In the genomic region with DNA sequence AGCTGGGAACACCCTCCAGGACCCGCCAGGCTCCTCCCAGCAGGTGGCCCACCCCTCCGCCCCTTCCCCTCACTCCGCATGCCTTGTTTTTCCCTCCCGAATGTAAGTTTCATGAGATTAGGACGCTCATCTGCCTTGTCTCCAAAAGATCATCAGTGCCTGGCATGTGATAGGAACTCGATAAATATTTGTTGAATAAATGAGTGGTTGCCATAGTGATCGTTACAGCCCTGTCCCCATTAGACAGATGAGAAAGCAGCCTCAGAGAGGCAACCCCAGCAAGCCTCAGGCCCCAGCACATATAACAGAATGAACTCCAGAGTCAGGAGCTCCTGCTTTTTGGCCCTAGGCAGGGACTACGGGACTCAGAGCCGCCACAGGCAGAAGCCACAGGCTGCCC, we compare ENCODE assay signal across 8 cellular contexts. TPM values are rescaled to one million over a fixed set of nuclear protein-coding genes. Genes with fewer than 3 reads are reported as not detected.
A peak's percentile ranks its signal among the peaks of the same experiment; 100 is the strongest.
DNase-seq lines count a peak whose midpoint lies in the region; ATAC-seq and TF ChIP-seq lines count a peak whose summit lies in the region.

No MANE protein-coding gene starts in this region.

- no peaks in the 10 kb centered on the region for H3K36me3 ChIP-seq in CD8-positive, alpha-beta T cell (ENCODE audit: insufficient read depth, low read length)
- H3K36me3 ChIP-seq in endocrine pancreas (ENCODE audit: control insufficient read depth, insufficient read depth, low read length): no peaks in the 10 kb centered on the region
- H3K36me3 ChIP-seq in rectal smooth muscle tissue (ENCODE audit: control insufficient read depth, insufficient read depth, low read length): peaks cover 21% of the 10 kb centered on the region

- no peak for DNase-seq in CD8-positive, alpha-beta T cell
- DNase-seq in NCI-H1694 treated with DMSO at 0.1 percent for 48 hours (lab: John Stamatoyannopoulos, UW) (peak; percentile 47), left colon (no peak), epidermal melanocyte (ENCODE audit: insufficient read length, low spot score) (no peak), RKO (ENCODE audit: low spot score) (no peak)
- DNase-seq in NK-92 treated with Interleukin-12 subunit alpha and Interleukin-12 subunit beta, amount 100 ng/mL, for 24 hours (lab: John Stamatoyannopoulos, UW): no peak

- POLR2A ChIA-PET in CD8-positive, alpha-beta T cell (lab: Charles Lee): no interaction called here

- H3K9me3 ChIP-seq in CD8-positive, alpha-beta T cell (ENCODE audit: low read length): no peaks in the 10 kb centered on the region
- no peaks in the 10 kb centered on the region for H3K9me3 ChIP-seq in endocrine pancreas (ENCODE audit: control insufficient read depth, low read length)

- no peak overlapping the region for H3K4me3 ChIP-seq in CD8-positive, alpha-beta T cell (ENCODE audit: low read depth, low read length)
- no peak overlapping the region for H3K4me3 ChIP-seq in endocrine pancreas (ENCODE audit: control insufficient read depth, insufficient read depth, low read length)
- peak overlapping the region; percentile 23 for H3K4me3 ChIP-seq in rectal smooth muscle tissue (ENCODE audit: low read length)

- intact Hi-C loops in CD8-positive, alpha-beta T cell (cut with DNase I, micrococcal nuclease): no loop called here
- intact Hi-C loops in left colon (cut with DNase I, micrococcal nuclease): no loop called here

- no peak for ATAC-seq in CD8-positive, alpha-beta T cell
- ATAC-seq in left colon: no peak

- H3K9me3 Mint-ChIP-seq in CD8-positive, alpha-beta T cell: no peaks in the 10 kb centered on the region

- CTCF ChIA-PET in CD8-positive, alpha-beta T cell (lab: Charles Lee): no interaction called here

- peaks cover 31% of the 10 kb centered on the region for H3K4me1 ChIP-seq in CD8-positive, alpha-beta T cell (ENCODE audit: insufficient read depth, low read length)
- peaks cover 5% of the 10 kb centered on the region for H3K4me1 ChIP-seq in endocrine pancreas (ENCODE audit: control insufficient read depth, insufficient read depth, low read length)
- H3K4me1 ChIP-seq in rectal smooth muscle tissue (ENCODE audit: control insufficient read depth, insufficient read depth, low read length): peaks cover 48% of the 10 kb centered on the region

- H3K27me3 ChIP-seq in CD8-positive, alpha-beta T cell (ENCODE audit: insufficient read depth, low read length): no peaks in the 10 kb centered on the region
- H3K27me3 ChIP-seq in endocrine pancreas (ENCODE audit: control insufficient read depth, insufficient read depth, low read length): no peaks in the 10 kb centered on the region
- H3K27me3 ChIP-seq in rectal smooth muscle tissue (ENCODE audit: control insufficient read depth, insufficient read depth, low read length): no peaks in the 10 kb centered on the region

- H3K4me3 Mint-ChIP-seq in CD8-positive, alpha-beta T cell: peak overlapping the region; percentile 36

- H3K27ac ChIP-seq in CD8-positive, alpha-beta T cell (ENCODE audit: low read depth, low read length): no peak overlapping the region
- H3K27ac ChIP-seq in rectal smooth muscle tissue (ENCODE audit: low read depth, low read length): peak overlapping the region; percentile 86

- no peaks in the 10 kb centered on the region for H3K27me3 Mint-ChIP-seq in CD8-positive, alpha-beta T cell (ENCODE audit: low read depth)

- H3K36me3 Mint-ChIP-seq in CD8-positive, alpha-beta T cell: peaks cover 18% of the 10 kb centered on the region

- H3K9ac ChIP-seq in endocrine pancreas (ENCODE audit: control insufficient read depth, insufficient read depth, low read length): peak overlapping the region; percentile 58
- no peak overlapping the region for H3K9ac ChIP-seq in rectal smooth muscle tissue (ENCODE audit: low read length)

- no peak for TF ChIP-seq CTCF in CD8-positive, alpha-beta T cell (IDR thresholded peaks at IDR 0.05)

- peaks cover 31% of the 10 kb centered on the region for H3K4me1 Mint-ChIP-seq in CD8-positive, alpha-beta T cell (ENCODE audit: low read depth)

- H3K27ac Mint-ChIP-seq in CD8-positive, alpha-beta T cell: peak overlapping the region; percentile 39

RNA-seq across cellular contexts. Expression of gene CAMKK1, which starts 5.0 kb away (rescaled TPM):
- 1 to 10 TPM; 5.3 to 5.9 TPM for total RNA-seq in CD8-positive, alpha-beta T cell
- total RNA-seq in left colon: 1 to 10 TPM; 5.0 to 6.3 TPM

RNA-seq across cellular contexts. Expression of gene P2RX1, which starts 28.5 kb away (rescaled TPM):
- total RNA-seq in CD8-positive, alpha-beta T cell: under 1 TPM; 0.67 to 0.95 TPM
- 1 to 10 TPM; 2.8 to 5.9 TPM for total RNA-seq in left colon

RNA-seq across cellular contexts. Expression of gene NCBP3, which starts 41.8 kb away (rescaled TPM):
- 10 to 100 TPM; 28.4 to 35.3 TPM for total RNA-seq in CD8-positive, alpha-beta T cell
- total RNA-seq in left colon: 10 to 100 TPM; 35.9 to 42.5 TPM
